In the genomic region with DNA sequence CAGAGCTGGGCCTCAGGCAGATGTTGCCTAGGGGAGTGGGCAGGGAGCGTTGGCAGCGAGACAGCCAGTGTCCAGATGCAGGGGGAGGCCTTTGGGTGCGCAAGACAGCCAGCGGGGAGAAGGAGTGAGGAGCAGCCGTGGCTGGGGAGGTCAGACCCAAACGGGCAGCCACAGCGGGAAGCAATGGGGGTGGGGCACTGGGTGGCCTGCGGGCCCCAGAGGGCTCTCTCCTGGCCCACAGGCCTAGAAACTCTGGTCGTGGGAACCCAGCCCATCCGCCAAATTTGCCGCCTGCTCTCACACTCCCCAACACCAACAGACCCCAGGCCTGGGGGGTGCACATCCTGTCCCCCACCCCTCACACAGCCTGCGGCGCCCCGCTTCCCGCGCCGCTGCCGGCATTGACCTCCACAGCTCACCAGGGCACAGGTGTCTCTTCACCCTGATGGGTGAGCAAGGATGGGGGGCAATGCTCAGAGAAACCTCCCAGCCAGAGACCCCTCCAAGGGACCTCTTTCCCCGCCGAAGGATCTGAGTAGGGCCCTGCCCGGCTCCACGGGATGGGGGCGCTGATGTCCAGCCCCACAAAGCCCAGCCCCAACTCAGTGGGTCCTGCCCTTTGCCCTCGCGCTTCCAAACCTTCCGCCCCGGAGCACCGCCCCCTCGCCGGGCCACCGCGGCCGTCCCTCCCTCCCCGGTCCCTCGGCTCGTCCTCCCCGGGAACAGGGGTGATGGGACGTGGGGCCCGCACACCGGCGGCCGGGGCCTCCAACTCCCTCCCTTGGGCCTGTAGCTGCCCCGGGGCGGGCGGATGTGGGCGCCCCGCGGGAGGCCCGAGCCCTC, we compare ENCODE assay signal across 8 cellular contexts. TPM values are rescaled to one million over a fixed set of nuclear protein-coding genes. Genes with fewer than 3 reads are reported as not detected.
DNase-seq lines count a peak whose midpoint lies in the region; ATAC-seq and TF ChIP-seq lines count a peak whose summit lies in the region.

No MANE protein-coding gene starts in this region.

- TF ChIP-seq CTCF in astrocyte of the cerebellum (IDR thresholded peaks at IDR 0.05; ENCODE audit: low read depth, low read length, missing control alignments) (peak; percentile 36), sigmoid colon (IDR thresholded peaks at IDR 0.05) (peak in 1 of 4 experiments; percentile 18)

- TF ChIP-seq EP300 in sigmoid colon (IDR thresholded peaks at IDR 0.05), result no peak

- no peak for TF ChIP-seq POLR2A in sigmoid colon (IDR thresholded peaks at IDR 0.05)

- intact Hi-C loops in sigmoid colon (cut with DNase I), result loop anchor here (10.0 kb wide), 1 partner anchor 1434 kb away; no protein-coding TSS in a partner anchor

- DNase-seq in RKO (ENCODE audit: low spot score), result peak; percentile 61
- DNase-seq in astrocyte of the cerebellum (ENCODE audit: low read depth), result no peak
- no peak for DNase-seq in iPS DF 6.9 (ENCODE audit: low read depth, low spot score)
- peak; percentile 85 for DNase-seq in sigmoid colon
- DNase-seq in foreskin melanocyte, result no peak
- DNase-seq in NCI-H1092 treated with DMSO at 0.1 percent for 48 hours (lab: John Stamatoyannopoulos, UW), result no peak

- H3K4me1 ChIP-seq in iPS DF 6.9 (ENCODE audit: control insufficient read depth, insufficient read depth, low read length), result peaks cover 29% of the 10 kb centered on the region
- H3K4me1 ChIP-seq in sigmoid colon, result peaks cover 2 to 87% (median 82%) of the 10 kb centered on the region in 4 donors

- H3K9me3 ChIP-seq in iPS DF 6.9 (ENCODE audit: control insufficient read depth, insufficient read depth, low read length) (no peaks in the 10 kb centered on the region), sigmoid colon (no peaks in the 10 kb centered on the region)

- in situ Hi-C loops in astrocyte of the cerebellum (cut with HindIII; ENCODE audit: low sequenced_read_pairs), result no loop called here

- H3K27ac ChIP-seq in iPS DF 6.9 (ENCODE audit: low read length) (no peak overlapping the region), sigmoid colon (peak overlapping the region; percentile 98 to 99 (median 99))

- ATAC-seq in HG02678 (IDR thresholded peaks at IDR 0.05; ENCODE audit: unreplicated experiment), result peak; percentile 42

- H3K27me3 ChIP-seq in iPS DF 6.9 (ENCODE audit: control insufficient read depth, insufficient read depth, low read length) (no peaks in the 10 kb centered on the region), sigmoid colon (no peaks in the 10 kb centered on the region)

- H3K4me3 ChIP-seq in GM08714 (ENCODE audit: low read length), result peak overlapping the region; percentile 55; the same call in 1 of the 2 replicates
- H3K4me3 ChIP-seq in astrocyte of the cerebellum (ENCODE audit: low read depth, low read length), result peak overlapping the region; percentile 64
- H3K4me3 ChIP-seq in iPS DF 6.9 (ENCODE audit: low read length), result peak overlapping the region; percentile 51
- peak overlapping the region; percentile 64 to 84 (median 81) for H3K4me3 ChIP-seq in sigmoid colon

- WGBS in iPS DF 6.9 (ENCODE audit: insufficient coverage, insufficient read length), result no CpG with 5 or more reads among the region's 49 CpGs
- WGBS in sigmoid colon, 2 donors, result 8 to 20% methylated on average over 49 of the region's 49 CpGs

- H3K36me3 ChIP-seq in iPS DF 6.9 (ENCODE audit: control insufficient read depth, insufficient read depth, low read length) (no peaks in the 10 kb centered on the region), sigmoid colon (no peaks in the 10 kb centered on the region)

RNA-seq across cellular contexts. Expression of gene HDAC7, which starts 0.8 kb away (rescaled TPM):
- total RNA-seq in sigmoid colon, result 10 to 100 TPM; 45.3 to 79.2 (median 53.1) TPM
- polyA plus RNA-seq in sigmoid colon, result 10 to 100 TPM in 2 of 3 donors, 1 to 10 TPM in 1; 6.5 to 44.8 (median 16.8) TPM

RNA-seq across cellular contexts. Expression of gene SLC48A1, which starts 45.9 kb away (rescaled TPM):
- total RNA-seq in sigmoid colon, result 10 to 100 TPM; 30.3 to 46.6 (median 32.2) TPM
- 10 to 100 TPM in 2 of 3 donors, 1 to 10 TPM in 1; 6.9 to 14.2 (median 12.0) TPM for polyA plus RNA-seq in sigmoid colon

Comparison
In these comparisons a context has a peak if more than half of its experiments do, and no peak if none do; other contexts are left out.
1. DNase-seq: peak in RKO (single experiment) and sigmoid colon (single experiment); none in astrocyte of the cerebellum (single experiment), iPS DF 6.9 (single experiment), foreskin melanocyte (single experiment) and NCI-H1092 treated with DMSO at 0.1 percent for 48 hours (single experiment).
2. Peak in every context shown above with its lines, with median percentiles within 50 percentile points of each other: H3K4me3 ChIP-seq.